In genomic region chr5:146126068-146126467, GRCh38 we compare ENCODE assay signal across 1 cellular context.
TF ChIP-seq lines count a peak whose summit lies in the region.

No MANE protein-coding gene starts in this region.

TF ChIP-seq in K562, 482 proteins besides CTCF, POLR2A, EP300 and RAD21:
- TF ChIP-seq C11orf30 (IDR thresholded peaks at IDR 0.05; ENCODE audit: low read depth) (peak; percentile 76), MAFG (tag; conservative IDR thresholded peaks at IDR 0.05) (peak; percentile 49), MAFF (IDR thresholded peaks at IDR 0.05; ENCODE audit: low read length) (peak; percentile 55; the same call in 1 of the 2 replicates), ZNF12 (CRISPR knock-in tag; IDR thresholded peaks at IDR 0.05) (no peak), HDAC2 (IDR thresholded peaks at IDR 0.05) (no peak), MAFK (IDR thresholded peaks at IDR 0.05; ENCODE audit: low read length) (peak; percentile 44; the same call in 1 of the 2 replicates), ZNF316 (IDR thresholded peaks at IDR 0.05) (peak; percentile 91), MEIS2 (IDR thresholded peaks at IDR 0.05; ENCODE audit: partially characterized antibody) (no peak), SAP30 (IDR thresholded peaks at IDR 0.05; ENCODE audit: borderline replicate concordance, insufficient read depth, low read depth, low read length, poor library complexity, severe bottlenecking) (no peak), ATF1 (CRISPR knock-in tag; IDR thresholded peaks at IDR 0.05) (no peak), ATF1 (tag; IDR thresholded peaks at IDR 0.05) (no peak)
